ENCODE assay signal across 28 cellular contexts in the genomic region with DNA sequence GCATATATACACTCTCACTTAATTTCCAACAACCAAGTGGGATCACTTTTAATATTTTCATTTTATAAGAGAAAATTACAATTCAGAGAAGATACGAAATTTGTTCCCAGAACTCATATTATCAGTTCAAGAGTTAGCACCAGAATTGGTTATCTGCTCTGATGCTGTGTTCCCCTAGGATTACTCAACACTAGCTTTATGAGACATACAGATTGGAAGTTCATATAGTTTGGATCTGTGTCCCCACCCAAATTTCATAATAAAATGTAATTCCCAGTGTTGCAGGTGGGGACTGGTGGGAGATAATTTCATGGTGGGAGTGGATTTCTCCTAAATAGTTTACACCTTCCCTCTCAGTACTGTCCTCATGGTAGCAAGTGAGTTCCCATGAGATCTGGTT.
"Had no signal": no experiment of that assay in that cellular context is flagged by ENCODE, and none has a peak within 500 bp of the region (broad histone marks: within the 10 kb centered on the region; RNA-seq: fewer than 3 reads in every experiment).

No MANE protein-coding gene starts in this region.

- H3K4me2 ChIP-seq: neural progenitor cell, smooth muscle cell had no signal

- ATAC-seq: left colon; left lung; lower lobe of right lung; natural killer cell; right lobe of liver; stimulated activated naive B cell treated with anti-CD40 and anti-IgM and Interleukin-4, amounts not matched to agents 10 μg/mL and 1 μg/mL and 100 μg/mL, for 72 hours had no signal

- H3K27me3 ChIP-seq: left lung, neural progenitor cell, neutrophil, right atrium auricular region, right lobe of liver, tibial nerve, uterus had no signal

- H3K36me3 ChIP-seq: left lung, lower lobe of right lung, neural progenitor cell, neutrophil, right atrium auricular region, right lobe of liver, tibial nerve, uterus had no signal

- H3K79me2 ChIP-seq: parathyroid adenoma had no signal

- H3K27ac ChIP-seq: left lung, lower lobe of right lung, neural progenitor cell, neutrophil, parathyroid adenoma, right atrium auricular region, right lobe of liver, tibial nerve, uterus had no signal

- H3K9me3 ChIP-seq: lower lobe of right lung, neutrophil, right atrium auricular region, right lobe of liver, tibial nerve, uterus had no signal

- H2AFZ ChIP-seq: neural progenitor cell, parathyroid adenoma had no signal

- H3K27ac Mint-ChIP-seq: immature natural killer cell; mesothelial cell of epicardium; naive B cell; natural killer cell; nephron progenitor cell; neural progenitor cell; stimulated activated naive B cell treated with anti-CD40 and anti-IgM and Interleukin-4, amounts not matched to agents 10 μg/mL and 1 μg/mL and 100 μg/mL, for 72 hours; stimulated activated naive CD8-positive, alpha-beta T cell treated with anti-CD3 and anti-CD28 coated beads, Interleukin-15, Interleukin-2, amounts not matched to agents 100 ng/mL and 50 ng/mL, for 24 hours; type B pancreatic cell had no signal

- H3K4me3 ChIP-seq: left lung, lower lobe of right lung, neural progenitor cell, right atrium auricular region, right lobe of liver, smooth muscle cell, tibial nerve, uterus had no signal

- H3K27me3 Mint-ChIP-seq: stimulated activated naive B cell treated with anti-CD40 and anti-IgM and Interleukin-4, amounts not matched to agents 10 μg/mL and 1 μg/mL and 100 μg/mL, for 72 hours had no signal

- H3K9ac ChIP-seq: neural progenitor cell, parathyroid adenoma had no signal

- H3K4me1 ChIP-seq: left lung, lower lobe of right lung, neural progenitor cell, parathyroid adenoma, right atrium auricular region, right lobe of liver, tibial nerve, uterus had no signal

- DNase-seq: hypothalamus; immature natural killer cell; kidney; left colon; left lung; lower lobe of right lung; mammary epithelial cell; mesendoderm; naive B cell; natural killer cell; nephron progenitor cell; occipital lobe; right lobe of liver; stimulated activated CD4-positive, alpha-beta T cell treated with anti-CD3 and anti-CD28 coated beads, Interleukin-1b, Interleukin-23, amount 100 ng/mL, for 48 hours; stimulated activated CD4-positive, alpha-beta T cell treated with anti-CD3 and anti-CD28 coated beads, Interleukin-4, amount 100 ng/mL, for 1 hour; stimulated activated naive B cell treated with anti-CD40 and anti-IgM and Interleukin-4, amounts not matched to agents 10 μg/mL and 1 μg/mL and 100 μg/mL, for 72 hours; substantia nigra; uterus had no signal

- H3K4me1 Mint-ChIP-seq: immature natural killer cell; naive B cell; natural killer cell; nephron progenitor cell; neural progenitor cell; stimulated activated naive B cell treated with anti-CD40 and anti-IgM and Interleukin-4, amounts not matched to agents 10 μg/mL and 1 μg/mL and 100 μg/mL, for 72 hours had no signal

- H3K9me3 Mint-ChIP-seq: naive B cell; neural progenitor cell; stimulated activated naive B cell treated with anti-CD40 and anti-IgM and Interleukin-4, amounts not matched to agents 10 μg/mL and 1 μg/mL and 100 μg/mL, for 72 hours; stimulated activated naive CD8-positive, alpha-beta T cell treated with anti-CD3 and anti-CD28 coated beads, Interleukin-15, Interleukin-2, amounts not matched to agents 100 ng/mL and 50 ng/mL, for 24 hours; type B pancreatic cell had no signal

- FAIRE-seq: islet of Langerhans, kidney had no signal

- H3K4me3 Mint-ChIP-seq: immature natural killer cell; mesothelial cell of epicardium; naive B cell; natural killer cell; nephron progenitor cell; neural progenitor cell; stimulated activated naive B cell treated with anti-CD40 and anti-IgM and Interleukin-4, amounts not matched to agents 10 μg/mL and 1 μg/mL and 100 μg/mL, for 72 hours; stimulated activated naive CD8-positive, alpha-beta T cell treated with anti-CD3 and anti-CD28 coated beads, Interleukin-15, Interleukin-2, amounts not matched to agents 100 ng/mL and 50 ng/mL, for 24 hours; type B pancreatic cell had no signal

- H3K36me3 Mint-ChIP-seq: mesothelial cell of epicardium; naive B cell; natural killer cell; neural progenitor cell; stimulated activated naive B cell treated with anti-CD40 and anti-IgM and Interleukin-4, amounts not matched to agents 10 μg/mL and 1 μg/mL and 100 μg/mL, for 72 hours; type B pancreatic cell had no signal
